ENCODE assay signal across 8 cellular contexts in the genomic region with DNA sequence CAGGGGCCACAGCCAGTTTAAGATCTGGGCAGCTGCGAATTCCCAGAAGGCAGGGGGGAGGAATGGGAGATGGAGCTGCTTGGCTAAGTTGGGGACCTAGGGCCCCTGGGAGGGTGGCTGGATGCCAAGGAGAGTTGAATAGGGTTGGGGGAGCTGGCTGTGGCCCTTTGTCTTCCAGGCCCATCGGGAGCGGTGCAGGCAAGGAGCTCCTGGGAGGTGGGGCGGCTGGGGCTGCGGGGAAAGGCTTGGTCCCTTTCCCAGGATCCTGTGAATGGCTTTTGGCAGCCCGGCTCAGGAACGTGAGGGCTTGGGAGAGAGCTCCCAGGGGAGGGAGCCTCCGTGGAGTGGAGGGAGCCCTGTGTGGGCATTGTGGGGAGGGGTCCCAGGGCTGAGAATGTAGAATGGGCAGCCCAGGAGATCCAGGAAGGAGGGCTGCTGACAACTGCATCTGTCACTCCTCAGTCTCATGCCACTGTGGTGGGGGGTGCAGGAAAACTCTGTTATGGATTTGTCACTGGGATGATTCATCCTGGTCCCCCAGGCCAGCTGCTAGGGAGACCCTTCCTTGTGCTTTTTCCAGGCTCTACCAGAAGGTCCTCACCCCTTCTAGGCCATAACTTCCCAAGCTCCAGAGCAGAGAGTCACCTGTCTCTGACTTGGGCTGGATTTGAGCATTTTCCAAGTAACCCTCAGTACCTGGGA. TPM values are rescaled to one million over a fixed set of nuclear protein-coding genes. Genes with fewer than 3 reads are reported as not detected.
DNase-seq lines count a peak whose midpoint lies in the region; ATAC-seq and TF ChIP-seq lines count a peak whose summit lies in the region.

No MANE protein-coding gene starts in this region.

- peaks cover 3 to 4% of the 10 kb centered on the region in 2 donors for H3K36me3 Mint-ChIP-seq in CD14-positive monocyte

- intact Hi-C loops in CD14-positive monocyte (cut with micrococcal nuclease), result no loop called here

- DNase-seq in CD14-positive monocyte (ENCODE audit: low spot score) (no peak), RWPE2 (ENCODE audit: low spot score) (no peak), fibroblast of mammary gland (ENCODE audit: low read depth) (no peak), occipital lobe (lab: John Stamatoyannopoulos, UW) (peak; percentile 29), GOT3 (lab: John Stamatoyannopoulos, UW) (no peak), D341Med (ENCODE audit: low spot score) (no peak), NCI-H1417 treated with DMSO at 0.1 percent for 48 hours (lab: John Stamatoyannopoulos, UW) (no peak), kidney tubule cell (ENCODE audit: low spot score) (no peak)

- H3K4me3 ChIP-seq in RWPE2 (ENCODE audit: severe bottlenecking) (peak overlapping the region; percentile 44), fibroblast of mammary gland (ENCODE audit: control insufficient read depth, low read depth, low read length) (peak overlapping the region; percentile 46)

- H3K4me1 ChIP-seq in RWPE2 (ENCODE audit: insufficient read depth, poor library complexity, severe bottlenecking), result no peaks in the 10 kb centered on the region

- peak overlapping the region in 4 of 7 donors; percentile 3 to 83 (median 50) for H3K27ac Mint-ChIP-seq in CD14-positive monocyte

- peaks cover 0 to 11% (median 5%) of the 10 kb centered on the region in 7 donors for H3K9me3 Mint-ChIP-seq in CD14-positive monocyte

- no peaks in the 10 kb centered on the region for H3K27me3 ChIP-seq in RWPE2 (ENCODE audit: insufficient read depth, poor library complexity, severe bottlenecking)

- H3K27me3 Mint-ChIP-seq in CD14-positive monocyte (ENCODE audit: low read depth in 3 of 3), result peaks cover 52 to 78% (median 59%) of the 10 kb centered on the region in 3 donors

- H3K4me1 Mint-ChIP-seq in CD14-positive monocyte, result peaks cover 7% of the 10 kb centered on the region

- H3K9me3 ChIP-seq in RWPE2 (ENCODE audit: severe bottlenecking), result no peaks in the 10 kb centered on the region

- H3K27ac ChIP-seq in RWPE2 (ENCODE audit: poor library complexity, severe bottlenecking), result no peak overlapping the region

- ATAC-seq in RWPE2 (ENCODE audit: low read depth), result no peak

- TF ChIP-seq CTCF in CD14-positive monocyte (IDR thresholded peaks at IDR 0.05) (no peak), RWPE2 (IDR thresholded peaks at IDR 0.05; ENCODE audit: poor library complexity, severe bottlenecking) (no peak), fibroblast of mammary gland (conservative IDR thresholded peaks at IDR 0.05; ENCODE audit: control insufficient read depth, insufficient read depth, low read depth, low read length) (no peak)

- H3K36me3 ChIP-seq in RWPE2 (ENCODE audit: low read depth), result no peaks in the 10 kb centered on the region

- peak overlapping the region; percentile 72 to 81 for H3K4me3 Mint-ChIP-seq in CD14-positive monocyte

RNA-seq across cellular contexts. Expression of gene FREY1, which starts 6.0 kb away (rescaled TPM):
- polyA plus RNA-seq in CD14-positive monocyte, result not detected
- total RNA-seq in occipital lobe, result 1.4 TPM

RNA-seq across cellular contexts. Expression of gene MAPK8IP1, which starts 15.6 kb away (rescaled TPM):
- not detected for polyA plus RNA-seq in CD14-positive monocyte
- 74.7 TPM for total RNA-seq in occipital lobe

RNA-seq across cellular contexts. Expression of gene PEX16, which starts 16.6 kb away (rescaled TPM):
- polyA plus RNA-seq in CD14-positive monocyte, result 10 to 100 TPM; 33.8 to 35.1 TPM
- 19.0 TPM for total RNA-seq in occipital lobe

RNA-seq across cellular contexts. Expression of gene LARGE2, which starts 21.4 kb away (rescaled TPM):
- polyA plus RNA-seq in CD14-positive monocyte, result not detected
- total RNA-seq in occipital lobe, result 0.16 TPM

RNA-seq across cellular contexts. Expression of gene CRY2, which starts 53.8 kb away (rescaled TPM):
- 1 to 10 TPM; 5.1 to 7.2 TPM for polyA plus RNA-seq in CD14-positive monocyte
- total RNA-seq in occipital lobe, result 46.5 TPM
